In the genomic region with DNA sequence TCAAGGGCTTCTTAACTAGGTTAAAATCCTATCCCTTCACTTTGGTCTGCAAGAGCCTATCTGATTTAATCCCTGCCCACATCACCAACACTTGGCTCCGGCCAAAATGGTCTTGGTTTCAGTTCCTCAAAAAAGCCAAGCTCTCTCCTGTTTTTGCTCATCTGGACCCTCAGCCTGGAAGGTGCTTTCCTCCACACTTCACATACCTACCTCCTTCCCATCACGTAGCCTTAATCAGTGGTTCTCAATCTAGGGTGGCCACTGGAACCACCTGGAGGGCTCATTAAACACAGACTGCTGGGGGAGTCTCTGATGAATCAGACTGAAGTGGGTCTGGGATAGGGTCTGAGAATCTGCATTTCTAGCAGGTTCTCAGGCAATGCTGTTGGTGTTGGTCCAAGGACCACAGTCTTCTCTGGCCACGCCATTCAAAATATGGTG, we compare ENCODE assay signal across 12 cellular contexts.
A peak's percentile ranks its signal among the peaks of the same experiment; 100 is the strongest.
DNase-seq lines count a peak whose midpoint lies in the region; ATAC-seq and TF ChIP-seq lines count a peak whose summit lies in the region.
"Had no signal": no experiment of that assay in that cellular context is flagged by ENCODE, and none has a peak within 500 bp of the region (broad histone marks: within the 10 kb centered on the region; RNA-seq: fewer than 3 reads in every experiment).

No MANE protein-coding gene starts in this region.

- WGBS in thyroid gland, 2 donors, result 90 to 93% methylated on average over 3 of the region's 3 CpGs

- H2AFZ ChIP-seq in OCI-LY1 (ENCODE audit: low read length), result no peak overlapping the region

- TF ChIP-seq POLR2A in thyroid gland (IDR thresholded peaks at IDR 0.05), result no peak

- peak; percentile 45 for DNase-seq in GM13977 (ENCODE audit: low spot score)
- DNase-seq in left colon, result no peak
- no peak for DNase-seq in NCI-H1930 (lab: John Stamatoyannopoulos, UW)
- no peak for DNase-seq in NCI-H1694 treated with DMSO at 0.1 percent for 48 hours (lab: John Stamatoyannopoulos, UW)
- DNase-seq in thyroid gland, result no peak
- DNase-seq: activated naive CD4-positive, alpha-beta T cell treated with Interleukin-2 at 50 U/mL for 16 hours; CD4-positive, CD25-positive, alpha-beta regulatory T cell; effector memory CD8-positive, alpha-beta T cell; nucleus accumbens had no signal

- no peaks in the 10 kb centered on the region for H4K20me1 ChIP-seq in OCI-LY1 (ENCODE audit: insufficient read depth, low read length)

- TF ChIP-seq CTCF in GM13977 (IDR thresholded peaks at IDR 0.05; ENCODE audit: extremely low read depth, insufficient read depth, missing control alignments) (no peak), OCI-LY1 (IDR thresholded peaks at IDR 0.05; ENCODE audit: low read length) (no peak), thyroid gland (IDR thresholded peaks at IDR 0.05) (no peak)

- H3K9me2 ChIP-seq in OCI-LY1 (ENCODE audit: low read depth, low read length), result no peaks in the 10 kb centered on the region

- H3K4me2 ChIP-seq in OCI-LY1 (ENCODE audit: low read length), result no peak overlapping the region

- in situ Hi-C loops in GM13977 (cut with MboI; ENCODE audit: low pct_unique_long_range_greater_than_20kb, low sequenced_read_pairs, unreplicated experiment), result no loop called here

- no peaks in the 10 kb centered on the region for H3F3A ChIP-seq in OCI-LY1 (ENCODE audit: insufficient read depth, low read length)

- no peaks in the 10 kb centered on the region for H3K79me2 ChIP-seq in OCI-LY1 (ENCODE audit: insufficient read depth, low read length)

- ATAC-seq in GM19455 (IDR thresholded peaks at IDR 0.05; ENCODE audit: unreplicated experiment) (peak; percentile 90), HG02973 (IDR thresholded peaks at IDR 0.05; ENCODE audit: unreplicated experiment) (peak; percentile 95), left colon (no peak)
- ATAC-seq: effector memory CD8-positive, alpha-beta T cell had no signal

- H3K9me3 ChIP-seq in OCI-LY1 (ENCODE audit: low read length), result no peaks in the 10 kb centered on the region
- no peaks in the 10 kb centered on the region for H3K9me3 ChIP-seq in thyroid gland

- H3K27ac ChIP-seq in OCI-LY1 (ENCODE audit: low read depth, low read length, poor library complexity, severe bottlenecking) (peak overlapping the region; percentile 4), thyroid gland (no peak overlapping the region)

- H3K4me1 ChIP-seq in OCI-LY1 (ENCODE audit: insufficient read depth, low read length, severe bottlenecking) (no peaks in the 10 kb centered on the region), thyroid gland (peaks cover 9 to 18% of the 10 kb centered on the region in 2 donors)

- H3K9ac ChIP-seq in OCI-LY1 (ENCODE audit: low read length), result no peak overlapping the region

- intact Hi-C loops in left colon (cut with DNase I, micrococcal nuclease), result no loop called here
- intact Hi-C loops in thyroid gland (cut with DNase I), result no loop called here

- no peak overlapping the region for H3K4me3 ChIP-seq in OCI-LY1 (ENCODE audit: low read depth, low read length, poor library complexity, severe bottlenecking)
- H3K4me3 ChIP-seq in thyroid gland (replicated peaks in 1 of 3), result no peak overlapping the region

- peaks cover 32% of the 10 kb centered on the region; the same call in 1 of the 2 replicates for H3K36me3 ChIP-seq in OCI-LY1 (ENCODE audit: insufficient read depth, low read length)
- no peaks in the 10 kb centered on the region for H3K36me3 ChIP-seq in thyroid gland

- H3K27me3 ChIP-seq in OCI-LY1 (ENCODE audit: insufficient read depth, low read length), result no peaks in the 10 kb centered on the region
- no peaks in the 10 kb centered on the region for H3K27me3 ChIP-seq in thyroid gland
